Comparison of ENCODE assay signal across 14 cellular contexts in genomic region chr5:164799391-164799790, GRCh38.
DNase-seq lines count a peak whose midpoint lies in the region; ATAC-seq, FAIRE-seq and TF ChIP-seq lines count a peak whose summit lies in the region.
"Had no signal": no experiment of that assay in that cellular context is flagged by ENCODE, and none has a peak within 500 bp of the region (broad histone marks: within the 10 kb centered on the region; RNA-seq: fewer than 3 reads in every experiment).

No MANE protein-coding gene starts in this region.

- H3K9ac ChIP-seq in GM12878 (ENCODE audit: control insufficient read depth, insufficient read depth, low read length) = no peak overlapping the region

- H3K4me1 ChIP-seq in GM12878 (ENCODE audit: control insufficient read depth, insufficient read depth, low read length) (no peaks in the 10 kb centered on the region), right atrium auricular region (no peaks in the 10 kb centered on the region), breast epithelium (no peaks in the 10 kb centered on the region)

- H3K79me2 ChIP-seq in GM12878 (ENCODE audit: control insufficient read depth, insufficient read depth, low read length) = no peaks in the 10 kb centered on the region

- no peaks in the 10 kb centered on the region; the same call in 2 of the 3 replicates for H3K9me3 ChIP-seq in GM12878 (replicated peaks; ENCODE audit: control insufficient read depth, insufficient read depth, low read length)
- H3K9me3 ChIP-seq in right atrium auricular region = no peaks in the 10 kb centered on the region
- peaks cover 8 to 20% of the 10 kb centered on the region in 2 donors for H3K9me3 ChIP-seq in breast epithelium

- ATAC-seq in GM18867 (IDR thresholded peaks at IDR 0.05; ENCODE audit: unreplicated experiment) = peak; percentile 88
- peak; percentile 51 for ATAC-seq in GM19463 (IDR thresholded peaks at IDR 0.05; ENCODE audit: unreplicated experiment)
- peak; percentile 63 for ATAC-seq in HG02981 (IDR thresholded peaks at IDR 0.05; ENCODE audit: unreplicated experiment)
- ATAC-seq in GM12878 = peak; percentile 35; the same call in 1 of the 3 replicates

- no peaks in the 10 kb centered on the region for H4K20me1 ChIP-seq in GM12878 (ENCODE audit: control insufficient read depth, insufficient read depth)

- TF ChIP-seq POLR2A in GM12878 (IDR thresholded peaks at IDR 0.05; ENCODE audit: low read depth, low read length) (no peak), breast epithelium (IDR thresholded peaks at IDR 0.05) (no peak)

- DNase-seq in GM12878 (ENCODE audit: low read depth, low spot score) = no peak
- no peak for DNase-seq in HPDE6-E6E7 (ENCODE audit: extremely low spot score)
- DNase-seq in right atrium auricular region (ENCODE audit: low spot score) = no peak
- no peak for DNase-seq in breast epithelium (ENCODE audit: low spot score in 2 of 2)
- DNase-seq: DMS79, H7, NCI-H1930, NCI-H2171 treated with DMSO at 0.1 percent for 48 hours, NCI-H510A, RPMI8226 had no signal

- no peak for TF ChIP-seq RAD21 in GM12878 (IDR thresholded peaks at IDR 0.05; ENCODE audit: insufficient read depth, low read depth, low read length)

- no peak for TF ChIP-seq EP300 in GM12878 (IDR thresholded peaks at IDR 0.05; ENCODE audit: borderline replicate concordance in 1 of 2, control insufficient read depth in 1 of 2, low read depth in 2 of 2, low read length in 2 of 2)

- no peak overlapping the region for H2AFZ ChIP-seq in GM12878 (ENCODE audit: control insufficient read depth, low read depth, low read length)

- no peak overlapping the region for H3K4me2 ChIP-seq in GM12878 (ENCODE audit: control insufficient read depth, insufficient read depth)

- CTCF ChIA-PET in GM12878 (lab: Yijun Ruan, JAX) = interaction anchor here (0.8 kb wide), 1 partner anchor 226 kb away, joined by 3 read pairs; no protein-coding TSS in a partner anchor

- in situ Hi-C loops in GM12878 (cut with MboI) = no loop called here

- WGBS in GM12878 (ENCODE audit: insufficient coverage, insufficient replicate concordance, low lambda C conversion rate, missing lambda C conversion rate) = 6% methylated on average over 2 of the region's 2 CpGs

- H3K27ac ChIP-seq in GM12878 (ENCODE audit: control insufficient read depth, insufficient read depth) (no peak overlapping the region), right atrium auricular region (no peak overlapping the region), breast epithelium (no peak overlapping the region)

- FAIRE-seq in GM12878 (lab: Jason Lieb, UNC) = no peak
- FAIRE-seq: GM19239 had no signal

- TF ChIP-seq CTCF in GM12878 (IDR thresholded peaks at IDR 0.05 in 2 of 3, conservative IDR thresholded peaks at IDR 0.05 in 1 of 3; ENCODE audit: control insufficient read depth in 2 of 3, extremely low read depth in 1 of 3, insufficient read depth in 1 of 3, low read depth in 3 of 3, low read length in 3 of 3) (no peak), right atrium auricular region (IDR thresholded peaks at IDR 0.05) (no peak), breast epithelium (IDR thresholded peaks at IDR 0.05) (no peak)

- POLR2A ChIA-PET in GM12878 (lab: Charles Lee) = interaction anchor here (0.7 to 1.5 kb wide), 2 partner anchors 14 to 98 kb away, joined by 3 read pairs; no protein-coding TSS in a partner anchor

- BruUV-seq in GM12878 (replicated peaks; lab: Mats Ljungman, UMichigan) = no TSS peak

- intact Hi-C loops in GM12878 (cut with micrococcal nuclease; ENCODE audit: unreplicated experiment) = no loop called here
- intact Hi-C loops in breast epithelium (cut with DNase I; ENCODE audit: low total_unique reads) = no loop called here

- SMC1A ChIA-PET in GM12878 (lab: Charles Lee; ENCODE audit: uncharacterized antibody, unreplicated experiment) = interaction anchor here (0.7 to 1.5 kb wide), 3 partner anchors 24 to 57 kb away, joined by 3 to 4 read pairs (median 3); no protein-coding TSS in a partner anchor

- RAD21 ChIA-PET in GM12878 (lab: Charles Lee; ENCODE audit: unreplicated experiment) = interaction anchor here (1.1 kb wide), 1 partner anchor 57 kb away, joined by 3 read pairs; no protein-coding TSS in a partner anchor

- H3K27me3 ChIP-seq in GM12878 (replicated peaks in 1 of 2; ENCODE audit: control insufficient read depth in 2 of 2, insufficient read depth in 2 of 2, low read length in 1 of 2) (no peaks in the 10 kb centered on the region), right atrium auricular region (no peaks in the 10 kb centered on the region), breast epithelium (no peaks in the 10 kb centered on the region)

- H3K4me3 ChIP-seq in GM12878 (no peak overlapping the region), right atrium auricular region (no peak overlapping the region), breast epithelium (no peak overlapping the region)

- H3K36me3 ChIP-seq in GM12878 (ENCODE audit: control insufficient read depth in 2 of 2, insufficient read depth in 2 of 2, low read length in 1 of 2) = no peaks in the 10 kb centered on the region
- H3K36me3 ChIP-seq in right atrium auricular region = no peaks in the 10 kb centered on the region
- no peaks in the 10 kb centered on the region for H3K36me3 ChIP-seq in breast epithelium

TF ChIP-seq in GM12878, 131 proteins besides CTCF, POLR2A, EP300 and RAD21:
- TF ChIP-seq SIN3A (IDR thresholded peaks at IDR 0.05; ENCODE audit: low read depth, low read length) (no peak), HDGF (IDR thresholded peaks at IDR 0.05) (no peak), IRF3 (IDR thresholded peaks at IDR 0.05) (no peak), YBX1 (IDR thresholded peaks at IDR 0.05) (no peak), ZNF622 (IDR thresholded peaks at IDR 0.05) (no peak), NR2C1 (IDR thresholded peaks at IDR 0.05) (no peak), BCLAF1 (IDR thresholded peaks at IDR 0.05) (no peak), PKNOX1 (IDR thresholded peaks at IDR 0.05) (no peak), DPF2 (IDR thresholded peaks at IDR 0.05) (no peak), BCL11A (IDR thresholded peaks at IDR 0.05; ENCODE audit: low read depth, low read length) (no peak), BACH1 (IDR thresholded peaks at IDR 0.05; ENCODE audit: borderline replicate concordance) (no peak), YY1 (IDR thresholded peaks at IDR 0.05; ENCODE audit: low read depth, low read length) (no peak), NR2C2 (IDR thresholded peaks at IDR 0.05; ENCODE audit: borderline replicate concordance, control insufficient read depth, insufficient read length, low read depth) (no peak), BRCA1 (IDR thresholded peaks at IDR 0.05; ENCODE audit: low read depth, low read length) (no peak), CHD2 (IDR thresholded peaks at IDR 0.05; ENCODE audit: borderline replicate concordance, low read depth, low read length) (no peak)

Comparison
In these comparisons a context has a peak if more than half of its experiments do, and no peak if none do; other contexts are left out.
1. ATAC-seq: peak in every context shown above with its lines; median percentile 88 in GM18867; 63 in HG02981; 51 in GM19463; 35 in GM12878.